Comparison of ENCODE assay signal across 21 cellular contexts in genomic region chr10:77600640-77601039, GRCh38.
"Had no signal": no experiment of that assay in that cellular context is flagged by ENCODE, and none has a peak within 500 bp of the region (broad histone marks: within the 10 kb centered on the region; RNA-seq: fewer than 3 reads in every experiment).

No MANE protein-coding gene starts in this region.

- H3K4me3 ChIP-seq: adrenal gland, heart left ventricle, right lobe of liver, transverse colon, uterus had no signal

- H3K36me3 ChIP-seq: adrenal gland, heart left ventricle, right lobe of liver, transverse colon, uterus had no signal

- H3K27me3 Mint-ChIP-seq: memory B cell; stimulated activated memory B cell treated with anti-CD40 and anti-IgM and Interleukin-4, amounts not matched to agents 10 μg/mL and 1 μg/mL and 100 μg/mL, for 72 hours had no signal

- H3K9me3 Mint-ChIP-seq: activated CD4-positive, alpha-beta memory T cell treated with anti-CD3 and anti-CD28 coated beads, Interleukin-2, amount 10 ng/mL, durations not matched to agents 7 days and 5 days; activated T-cell treated with anti-CD3 and anti-CD28 coated beads, Interleukin-2, amount 50 U/mL, for 72 hours; central memory CD8-positive, alpha-beta T cell; nephron; T-helper 1 cell treated with Interleukin-12 subunit alpha and Interleukin-12 subunit beta and Interleukin-4 antibody, amounts not matched to agents 30 μg/mL and 1 μg/mL, for 36 hours had no signal

- H3K4me3 Mint-ChIP-seq: activated CD4-positive, alpha-beta memory T cell treated with anti-CD3 and anti-CD28 coated beads, Interleukin-2, amount 10 ng/mL, durations not matched to agents 7 days and 5 days; activated T-cell treated with anti-CD3 and anti-CD28 coated beads, Interleukin-2, amount 50 U/mL, for 72 hours; central memory CD8-positive, alpha-beta T cell; memory B cell; nephron; stimulated activated memory B cell treated with anti-CD40 and anti-IgM and Interleukin-4, amounts not matched to agents 10 μg/mL and 1 μg/mL and 100 μg/mL, for 72 hours; T-helper 1 cell treated with Interleukin-12 subunit alpha and Interleukin-12 subunit beta and Interleukin-4 antibody, amounts not matched to agents 30 μg/mL and 1 μg/mL, for 36 hours had no signal

- ATAC-seq: activated T-cell treated with anti-CD3 and anti-CD28 coated beads, Interleukin-2, amount 50 U/mL, for 72 hours; esophagus mucosa; heart left ventricle; left cardiac atrium; stimulated activated memory B cell treated with anti-CD40 and anti-IgM and Interleukin-4, amounts not matched to agents 10 μg/mL and 1 μg/mL and 100 μg/mL, for 72 hours had no signal

- H3K27ac ChIP-seq: uterus had no signal

- DNase-seq: activated CD4-positive, alpha-beta memory T cell treated with anti-CD3 and anti-CD28 coated beads, Interleukin-2, amount 10 ng/mL, durations not matched to agents 7 days and 5 days; activated CD4-positive, alpha-beta T cell treated with anti-CD3 and anti-CD28 coated beads for 48 hours; activated CD4-positive, CD25-positive, alpha-beta regulatory T cell; activated effector memory CD4-positive, alpha-beta T cell treated with Interleukin-2 at 50 U/mL for 16 hours; activated naive CD4-positive, alpha-beta T cell treated with anti-CD3 and anti-CD28 coated beads, Interleukin-2, amount 50 U/mL, for 16 hours; activated T-cell treated with anti-CD3 and anti-CD28 coated beads, Interleukin-2, amount 50 U/mL, for 72 hours; adrenal gland; effector memory CD4-positive, alpha-beta T cell; heart left ventricle; left cardiac atrium; nucleus accumbens; right lobe of liver; stimulated activated CD4-positive, alpha-beta T cell treated with anti-CD3 and anti-CD28 coated beads, Interleukin-15, amount 100 ng/mL, for 24 hours; transverse colon; uterus had no signal

- H3K27ac Mint-ChIP-seq: activated CD4-positive, alpha-beta memory T cell treated with anti-CD3 and anti-CD28 coated beads, Interleukin-2, amount 10 ng/mL, durations not matched to agents 7 days and 5 days; activated T-cell treated with anti-CD3 and anti-CD28 coated beads, Interleukin-2, amount 50 U/mL, for 72 hours; memory B cell; nephron; stimulated activated memory B cell treated with anti-CD40 and anti-IgM and Interleukin-4, amounts not matched to agents 10 μg/mL and 1 μg/mL and 100 μg/mL, for 72 hours; T-helper 1 cell treated with Interleukin-12 subunit alpha and Interleukin-12 subunit beta and Interleukin-4 antibody, amounts not matched to agents 30 μg/mL and 1 μg/mL, for 36 hours had no signal

- H3K36me3 Mint-ChIP-seq: memory B cell; stimulated activated memory B cell treated with anti-CD40 and anti-IgM and Interleukin-4, amounts not matched to agents 10 μg/mL and 1 μg/mL and 100 μg/mL, for 72 hours had no signal

- H3K27me3 ChIP-seq: adrenal gland, right lobe of liver, transverse colon, uterus had no signal

- H3K9me3 ChIP-seq: adrenal gland, heart left ventricle, right lobe of liver, transverse colon, uterus had no signal

- H3K4me1 ChIP-seq: uterus had no signal
